Comparison of ENCODE assay signal across 11 cellular contexts in the genomic region with DNA sequence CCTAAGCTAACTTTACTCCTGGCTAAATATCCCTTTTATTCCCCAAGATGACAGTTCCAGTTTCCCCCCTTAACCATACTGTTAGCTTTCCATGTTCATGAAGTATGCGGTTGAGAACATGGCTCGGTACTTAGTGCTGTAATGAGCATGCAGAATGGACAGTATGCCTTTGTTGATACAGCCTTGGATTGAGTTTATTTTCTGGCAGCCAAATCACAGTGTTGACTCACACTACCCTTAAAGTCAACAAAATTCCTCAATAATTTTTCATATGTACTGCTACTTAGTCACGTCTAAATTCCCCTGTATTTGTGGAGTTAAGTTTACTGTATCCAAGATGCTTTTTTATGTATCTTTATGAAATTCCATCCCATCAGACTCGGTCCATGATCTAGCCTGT. TPM values are rescaled to one million over a fixed set of nuclear protein-coding genes. Genes with fewer than 3 reads are reported as not detected.
DNase-seq lines count a peak whose midpoint lies in the region; ATAC-seq and TF ChIP-seq lines count a peak whose summit lies in the region.
"Had no signal": no experiment of that assay in that cellular context is flagged by ENCODE, and none has a peak within 500 bp of the region (broad histone marks: within the 10 kb centered on the region; RNA-seq: fewer than 3 reads in every experiment).

No MANE protein-coding gene starts in this region.

- peaks cover 16% of the 10 kb centered on the region for H3K4me1 ChIP-seq in foreskin keratinocyte

- H3K9me3 Mint-ChIP-seq in activated naive CD4-positive, alpha-beta T cell treated with anti-CD3 and anti-CD28 coated beads, Interleukin-2, amount 50 U/mL, for 24 hours: no peaks in the 10 kb centered on the region
- H3K9me3 Mint-ChIP-seq in activated T-helper 2 cell treated with anti-CD3 and anti-CD28 coated beads, Interferon-gamma antibody, Interleukin-2, Interleukin-4, amounts not matched to agents 10 μg/mL and 5 μg/mL and 100 μg/mL, durations not matched to agents 14 hours and 24 hours and 36 hours: no peaks in the 10 kb centered on the region
- H3K9me3 Mint-ChIP-seq in type B pancreatic cell: no peaks in the 10 kb centered on the region
- no peaks in the 10 kb centered on the region for H3K9me3 Mint-ChIP-seq in activated CD8-positive, alpha-beta memory T cell treated with anti-CD3 and anti-CD28 coated beads, Interleukin-2, amount 10 ng/mL, durations not matched to agents 7 days and 5 days (ENCODE audit: low read depth)

- intact Hi-C loops in activated T-helper 2 cell treated with anti-CD3 and anti-CD28 coated beads, Interferon-gamma antibody, Interleukin-2, Interleukin-4, amounts not matched to agents 10 μg/mL and 5 μg/mL and 100 μg/mL, durations not matched to agents 14 hours and 24 hours and 36 hours (cut with micrococcal nuclease): loop anchor here (5.0 to 10.0 kb wide), 2 partner anchors 108 to 541 kb away; no protein-coding TSS in a partner anchor

- no peaks in the 10 kb centered on the region for H3K36me3 Mint-ChIP-seq in activated naive CD4-positive, alpha-beta T cell treated with anti-CD3 and anti-CD28 coated beads, Interleukin-2, amount 50 U/mL, for 24 hours
- H3K36me3 Mint-ChIP-seq in activated T-helper 2 cell treated with anti-CD3 and anti-CD28 coated beads, Interferon-gamma antibody, Interleukin-2, Interleukin-4, amounts not matched to agents 10 μg/mL and 5 μg/mL and 100 μg/mL, durations not matched to agents 14 hours and 24 hours and 36 hours (ENCODE audit: low read depth): no peaks in the 10 kb centered on the region
- H3K36me3 Mint-ChIP-seq in type B pancreatic cell: no peaks in the 10 kb centered on the region
- no peaks in the 10 kb centered on the region for H3K36me3 Mint-ChIP-seq in activated CD8-positive, alpha-beta memory T cell treated with anti-CD3 and anti-CD28 coated beads, Interleukin-2, amount 10 ng/mL, durations not matched to agents 7 days and 5 days

- H3K4me3 Mint-ChIP-seq in activated naive CD4-positive, alpha-beta T cell treated with anti-CD3 and anti-CD28 coated beads, Interleukin-2, amount 50 U/mL, for 24 hours: peak overlapping the region; percentile 8
- H3K4me3 Mint-ChIP-seq in activated T-helper 2 cell treated with anti-CD3 and anti-CD28 coated beads, Interferon-gamma antibody, Interleukin-2, Interleukin-4, amounts not matched to agents 10 μg/mL and 5 μg/mL and 100 μg/mL, durations not matched to agents 14 hours and 24 hours and 36 hours (ENCODE audit: low read depth): peak overlapping the region; percentile 14
- H3K4me3 Mint-ChIP-seq in type B pancreatic cell: peak overlapping the region; percentile 87
- H3K4me3 Mint-ChIP-seq in activated CD8-positive, alpha-beta memory T cell treated with anti-CD3 and anti-CD28 coated beads, Interleukin-2, amount 10 ng/mL, durations not matched to agents 7 days and 5 days: no peak overlapping the region

- CTCF ChIA-PET in activated CD8-positive, alpha-beta memory T cell treated with anti-CD3 and anti-CD28 coated beads, Interleukin-2, amount 10 ng/mL, durations not matched to agents 7 days and 5 days (lab: Charles Lee): interaction anchor here (3.4 kb wide), 1 partner anchor 253 kb away, joined by 15 read pairs; no protein-coding TSS in a partner anchor

- ATAC-seq in foreskin keratinocyte (peak; percentile 76), GM18511 (IDR thresholded peaks at IDR 0.05; ENCODE audit: unreplicated experiment) (no peak)
- ATAC-seq in activated CD8-positive, alpha-beta memory T cell treated with anti-CD3 and anti-CD28 coated beads, Interleukin-2, amount 10 ng/mL, durations not matched to agents 7 days and 5 days: no peak

- peaks cover 6% of the 10 kb centered on the region for H3K4me1 Mint-ChIP-seq in activated naive CD4-positive, alpha-beta T cell treated with anti-CD3 and anti-CD28 coated beads, Interleukin-2, amount 50 U/mL, for 24 hours
- peaks cover 11% of the 10 kb centered on the region for H3K4me1 Mint-ChIP-seq in activated T-helper 2 cell treated with anti-CD3 and anti-CD28 coated beads, Interferon-gamma antibody, Interleukin-2, Interleukin-4, amounts not matched to agents 10 μg/mL and 5 μg/mL and 100 μg/mL, durations not matched to agents 14 hours and 24 hours and 36 hours (ENCODE audit: low read depth)
- peaks cover 17% of the 10 kb centered on the region for H3K4me1 Mint-ChIP-seq in type B pancreatic cell (ENCODE audit: unreplicated experiment)
- peaks cover 3% of the 10 kb centered on the region for H3K4me1 Mint-ChIP-seq in activated CD8-positive, alpha-beta memory T cell treated with anti-CD3 and anti-CD28 coated beads, Interleukin-2, amount 10 ng/mL, durations not matched to agents 7 days and 5 days

- no peaks in the 10 kb centered on the region for H3K27me3 ChIP-seq in foreskin keratinocyte

- TF ChIP-seq CTCF in foreskin keratinocyte (conservative IDR thresholded peaks at IDR 0.05): no peak
- no peak for TF ChIP-seq CTCF in type B pancreatic cell (conservative IDR thresholded peaks at IDR 0.05)

- no peak overlapping the region for H3K27ac Mint-ChIP-seq in activated naive CD4-positive, alpha-beta T cell treated with anti-CD3 and anti-CD28 coated beads, Interleukin-2, amount 50 U/mL, for 24 hours
- no peak overlapping the region for H3K27ac Mint-ChIP-seq in activated T-helper 2 cell treated with anti-CD3 and anti-CD28 coated beads, Interferon-gamma antibody, Interleukin-2, Interleukin-4, amounts not matched to agents 10 μg/mL and 5 μg/mL and 100 μg/mL, durations not matched to agents 14 hours and 24 hours and 36 hours
- H3K27ac Mint-ChIP-seq in type B pancreatic cell: peak overlapping the region; percentile 77
- no peak overlapping the region for H3K27ac Mint-ChIP-seq in activated CD8-positive, alpha-beta memory T cell treated with anti-CD3 and anti-CD28 coated beads, Interleukin-2, amount 10 ng/mL, durations not matched to agents 7 days and 5 days

- DNase-seq in activated naive CD4-positive, alpha-beta T cell treated with Interleukin-2 at 50 U/mL for 16 hours: no peak
- no peak for DNase-seq in activated T-helper 2 cell treated with anti-CD3 and anti-CD28 coated beads, Interferon-gamma antibody, Interleukin-2, Interleukin-4, amounts not matched to agents 10 μg/mL and 5 μg/mL and 100 μg/mL, durations not matched to agents 14 hours and 24 hours and 36 hours (ENCODE audit: low spot score)
- peak; percentile 91 to 94 for DNase-seq in foreskin keratinocyte
- DNase-seq in type B pancreatic cell (ENCODE audit: extremely low spot score, unreplicated experiment): no peak
- DNase-seq in iPS-NIHi7 (ENCODE audit: extremely low spot score): no peak
- no peak for DNase-seq in activated CD8-positive, alpha-beta memory T cell treated with anti-CD3 and anti-CD28 coated beads, Interleukin-2, amount 10 ng/mL, durations not matched to agents 7 days and 5 days
- DNase-seq: activated effector memory CD4-positive, alpha-beta T cell treated with Interleukin-2 at 50 U/mL for 16 hours; AML-193; stimulated activated CD4-positive, alpha-beta T cell treated with anti-CD3 and anti-CD28 coated beads, Interleukin-4, amount 100 ng/mL, for 4 hours had no signal

- peaks cover 38% of the 10 kb centered on the region for H3K27me3 Mint-ChIP-seq in activated naive CD4-positive, alpha-beta T cell treated with anti-CD3 and anti-CD28 coated beads, Interleukin-2, amount 50 U/mL, for 24 hours
- peaks cover 49% of the 10 kb centered on the region for H3K27me3 Mint-ChIP-seq in activated T-helper 2 cell treated with anti-CD3 and anti-CD28 coated beads, Interferon-gamma antibody, Interleukin-2, Interleukin-4, amounts not matched to agents 10 μg/mL and 5 μg/mL and 100 μg/mL, durations not matched to agents 14 hours and 24 hours and 36 hours (ENCODE audit: low read depth)
- peaks cover 53% of the 10 kb centered on the region for H3K27me3 Mint-ChIP-seq in type B pancreatic cell
- H3K27me3 Mint-ChIP-seq in activated CD8-positive, alpha-beta memory T cell treated with anti-CD3 and anti-CD28 coated beads, Interleukin-2, amount 10 ng/mL, durations not matched to agents 7 days and 5 days: peaks cover 42% of the 10 kb centered on the region

- peak overlapping the region; percentile 64 for H3K27ac ChIP-seq in foreskin keratinocyte

RNA-seq across cellular contexts. Expression of gene VEGFC, which starts 1.4 kb away (rescaled TPM):
- 0.11 TPM in 1 of 2 replicates, not detected in the other for total RNA-seq in activated T-helper 2 cell treated with anti-CD3 and anti-CD28 coated beads, Interferon-gamma antibody, Interleukin-2, Interleukin-4, amounts not matched to agents 10 μg/mL and 5 μg/mL and 100 μg/mL, durations not matched to agents 14 hours and 24 hours and 36 hours
- total RNA-seq in foreskin keratinocyte (78.0 and 80.3 TPM in 2 replicates), type B pancreatic cell (ENCODE audit: low replicate concordance) (2.2 and 3.2 TPM in 2 replicates)
- polyA plus RNA-seq in foreskin keratinocyte: 74.6 and 91.5 TPM in 2 replicates
- total RNA-seq in activated CD8-positive, alpha-beta memory T cell treated with anti-CD3 and anti-CD28 coated beads, Interleukin-2, amount 10 ng/mL, durations not matched to agents 7 days and 5 days: not detected

Comparison
In these comparisons a context has a peak if more than half of its experiments do, and no peak if none do; other contexts are left out.
1. DNase-seq: peak in foreskin keratinocyte (2 of 2); none in activated naive CD4-positive, alpha-beta T cell treated with Interleukin-2 at 50 U/mL for 16 hours (single experiment), activated T-helper 2 cell treated with anti-CD3 and anti-CD28 coated beads, Interferon-gamma antibody, Interleukin-2, Interleukin-4, amounts not matched to agents 10 μg/mL and 5 μg/mL and 100 μg/mL, durations not matched to agents 14 hours and 24 hours and 36 hours (single experiment), type B pancreatic cell (single experiment), iPS-NIHi7 (single experiment) and activated CD8-positive, alpha-beta memory T cell treated with anti-CD3 and anti-CD28 coated beads, Interleukin-2, amount 10 ng/mL, durations not matched to agents 7 days and 5 days (single experiment).
2. RNA of gene VEGFC, which starts 1.4 kb away (total RNA-seq): 78.0 to 80.3 TPM in foreskin keratinocyte; 2.2 to 3.2 TPM in type B pancreatic cell, 0.11 TPM in activated T-helper 2 cell treated with anti-CD3 and anti-CD28 coated beads, Interferon-gamma antibody, Interleukin-2, Interleukin-4, amounts not matched to agents 10 μg/mL and 5 μg/mL and 100 μg/mL, durations not matched to agents 14 hours and 24 hours and 36 hours and not detected in activated CD8-positive, alpha-beta memory T cell treated with anti-CD3 and anti-CD28 coated beads, Interleukin-2, amount 10 ng/mL, durations not matched to agents 7 days and 5 days; every median in the first group is over 10 times any median in the second.